8 cellular contexts compared by ENCODE assay signal in the genomic region with DNA sequence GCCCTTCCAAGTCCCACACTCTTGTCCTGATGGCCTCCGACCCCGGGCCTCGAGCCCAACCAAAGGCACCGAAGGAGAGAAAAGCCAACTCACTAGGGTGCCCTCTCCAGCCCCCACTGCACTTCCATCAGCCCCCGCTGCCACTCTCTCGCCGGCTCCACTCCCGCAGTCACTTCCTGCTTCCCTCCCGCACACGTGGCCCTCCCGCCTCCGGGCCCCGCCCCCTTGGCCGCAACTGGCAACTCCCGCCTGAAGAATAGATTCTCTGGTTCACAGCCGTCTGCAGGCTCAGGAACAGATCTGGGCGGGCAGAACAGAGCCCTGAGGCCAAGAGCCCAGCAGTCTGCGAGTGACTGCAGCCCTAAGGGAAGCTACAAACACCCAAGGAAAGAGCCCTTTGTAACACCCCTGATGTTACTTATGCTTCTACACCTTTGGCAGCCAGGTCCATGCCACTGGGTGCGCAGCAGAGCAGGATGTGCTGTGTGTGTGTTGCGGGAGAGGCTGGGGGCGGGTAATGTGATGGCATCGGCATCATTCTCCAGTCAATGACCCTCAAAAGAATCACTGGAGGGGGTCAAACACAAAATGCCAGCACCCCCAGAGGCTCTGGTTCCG. TPM values are rescaled to one million over a fixed set of nuclear protein-coding genes. Genes with fewer than 3 reads are reported as not detected.
DNase-seq lines count a peak whose midpoint lies in the region; ATAC-seq and TF ChIP-seq lines count a peak whose summit lies in the region.

A gene with protein sequence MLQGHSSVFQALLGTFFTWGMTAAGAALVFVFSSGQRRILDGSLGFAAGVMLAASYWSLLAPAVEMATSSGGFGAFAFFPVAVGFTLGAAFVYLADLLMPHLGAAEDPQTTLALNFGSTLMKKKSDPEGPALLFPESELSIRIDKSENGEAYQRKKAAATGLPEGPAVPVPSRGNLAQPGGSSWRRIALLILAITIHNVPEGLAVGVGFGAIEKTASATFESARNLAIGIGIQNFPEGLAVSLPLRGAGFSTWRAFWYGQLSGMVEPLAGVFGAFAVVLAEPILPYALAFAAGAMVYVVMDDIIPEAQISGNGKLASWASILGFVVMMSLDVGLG (minus strand): TSS at position 171 of the 618 bp plus-strand sequence. CDS start 3,924 bp downstream, outside the sequence.

- DNase-seq in GM04503 (ENCODE audit: low read depth) (peak; percentile 65), HFF-Myc (ENCODE audit: extremely low read depth, low read depth) (peak; percentile 73), NAMALWA (ENCODE audit: low spot score) (peak; percentile 95), SK-N-SH (peak; percentile 96), glomerular endothelial cell (ENCODE audit: extremely low read depth, low read depth, low spot score) (peak; percentile 31), omental fat pad (ENCODE audit: low spot score) (peak; percentile 69), testis (peak; percentile 96)
- peak; percentile 93 for DNase-seq in activated naive CD4-positive, alpha-beta T cell treated with anti-CD3 and anti-CD28 coated beads, Interleukin-2, amount 50 U/mL, for 16 hours

- intact Hi-C loops in testis (cut with DNase I; ENCODE audit: low total_unique reads), result no loop called here

- no peaks in the 10 kb centered on the region for H3K9me2 ChIP-seq in SK-N-SH

- peak; percentile 25 for TF ChIP-seq RAD21 in SK-N-SH (IDR thresholded peaks at IDR 0.05; ENCODE audit: low read length)

- peak within 1 kb of the TSS in 1 of 2 experiments; percentile 60; a peak in 1 of 4 replicates for H3K27ac ChIP-seq in SK-N-SH (ENCODE audit: low read depth in 2 of 2, low read length in 1 of 2)
- H3K27ac ChIP-seq in testis, result peak within 1 kb of the TSS; percentile 33 to 54

- H3K4me3 ChIP-seq in HFF-Myc (replicated peaks; ENCODE audit: low read depth, low read length), result peak within 1 kb of the TSS; percentile 49
- H3K4me3 ChIP-seq in SK-N-SH (ENCODE audit: low read depth in 2 of 2, low read length in 1 of 2), result peak within 1 kb of the TSS; percentile 64 to 74
- peak within 1 kb of the TSS; percentile 58 to 70 for H3K4me3 ChIP-seq in testis

- no peaks in the 10 kb centered on the region for H4K20me1 ChIP-seq in SK-N-SH (ENCODE audit: insufficient read depth)

- H3K36me3 ChIP-seq in SK-N-SH (replicated peaks in 1 of 2; ENCODE audit: control insufficient read depth in 1 of 2, insufficient read depth in 2 of 2, low read length in 1 of 2) (no peaks in the 10 kb centered on the region), testis (ENCODE audit: low read depth, missing control alignments) (no peaks in the 10 kb centered on the region)

- H3K9ac ChIP-seq in SK-N-SH, result peak within 1 kb of the TSS; percentile 57

- H3F3A ChIP-seq in SK-N-SH (replicated peaks; ENCODE audit: insufficient read depth), result no peaks in the 10 kb centered on the region

- peak within 1 kb of the TSS; percentile 85 for H2AFZ ChIP-seq in SK-N-SH (ENCODE audit: low read depth)

- H3K27me3 ChIP-seq in SK-N-SH (ENCODE audit: insufficient read depth) (no peaks in the 10 kb centered on the region), testis (no peaks in the 10 kb centered on the region)

- TF ChIP-seq CTCF in HFF-Myc (IDR thresholded peaks at IDR 0.05; ENCODE audit: low read depth, low read length, missing control alignments), result no peak
- no peak for TF ChIP-seq CTCF in SK-N-SH (IDR thresholded peaks at IDR 0.05)
- TF ChIP-seq CTCF in omental fat pad (IDR thresholded peaks at IDR 0.05), result no peak
- peak in 1 of 3 experiments; percentile 18 for TF ChIP-seq CTCF in testis (IDR thresholded peaks at IDR 0.05)

- H3K4me2 ChIP-seq in SK-N-SH, result peak within 1 kb of the TSS; percentile 89

- peak; percentile 95 for ATAC-seq in omental fat pad (ENCODE audit: low FRiP score)

- H3K79me2 ChIP-seq in SK-N-SH (ENCODE audit: insufficient read depth), result 0 out of 2 replicates have a peak, but pooled peaks cover 7% of the 10 kb centered on the region

- peak in 1 of 2 experiments; percentile 39; a peak in 1 of 4 replicates for TF ChIP-seq EP300 in SK-N-SH (IDR thresholded peaks at IDR 0.05; ENCODE audit: borderline replicate concordance in 1 of 2, low read depth in 1 of 2, low read length in 1 of 2)

- H3K9me3 ChIP-seq in SK-N-SH (no peaks in the 10 kb centered on the region), testis (no peaks in the 10 kb centered on the region)

- TF ChIP-seq POLR2A in testis (IDR thresholded peaks at IDR 0.05), result no peak

- CTCF ChIA-PET in SK-N-SH (lab: Yijun Ruan, JAX), result interaction anchor here (0.7 to 3.2 kb wide), 7 partner anchors 49 to 1107 kb away, joined by 3 to 8 read pairs (median 5); no protein-coding TSS in a partner anchor

- POLR2A ChIA-PET in SK-N-SH (lab: Yijun Ruan, JAX), result no interaction called here

- H3K4me1 ChIP-seq in SK-N-SH (ENCODE audit: control insufficient read depth in 1 of 2, insufficient read depth in 2 of 2, low read depth in 1 of 2, low read length in 1 of 2) (peaks cover 3 to 10% of the 10 kb centered on the region in 2 experiments; a peak in 2 of 4 replicates), testis (peaks cover 10% of the 10 kb centered on the region)

- WGBS in SK-N-SH (ENCODE audit: low lambda C conversion rate), result 19% methylated on average over 23 of the region's 23 CpGs
- 6 to 9% methylated on average over 19 to 23 of the region's 23 CpGs for WGBS in testis, 2 donors

TF ChIP-seq in SK-N-SH, 30 proteins besides CTCF, POLR2A, EP300 and RAD21 (continues in another document):
- peak; percentile 51 for TF ChIP-seq GABPA (IDR thresholded peaks at IDR 0.05; ENCODE audit: low read depth)
- TF ChIP-seq RFX5 (IDR thresholded peaks at IDR 0.05; ENCODE audit: low read length), result peak; percentile 51; the same call in 1 of the 2 replicates
- TF ChIP-seq FOXJ3 (CRISPR knock-in tag; IDR thresholded peaks at IDR 0.05), result 0 out of 2 replicates have a peak, but pooled peaks have one; percentile 30
- TF ChIP-seq SIN3A (IDR thresholded peaks at IDR 0.05; ENCODE audit: borderline replicate concordance, low read depth, low read length), result peak; percentile 98
- TF ChIP-seq TCF12 (IDR thresholded peaks at IDR 0.05), result peak; percentile 54; the same call in 1 of the 2 replicates
- peak; percentile 80 for TF ChIP-seq TAF1 (IDR thresholded peaks at IDR 0.05; ENCODE audit: borderline replicate concordance, low read depth, low read length)
- no peak for TF ChIP-seq FOSL2 (IDR thresholded peaks at IDR 0.05; ENCODE audit: borderline replicate concordance, low read depth)
- TF ChIP-seq YY1 (IDR thresholded peaks at IDR 0.05; ENCODE audit: low read depth), result no peak
- TF ChIP-seq JUND (IDR thresholded peaks at IDR 0.05), result no peak
- no peak for TF ChIP-seq EZH2phosphoT487 (IDR thresholded peaks at IDR 0.05; ENCODE audit: borderline replicate concordance, low read depth)
- TF ChIP-seq, protein P1, sequence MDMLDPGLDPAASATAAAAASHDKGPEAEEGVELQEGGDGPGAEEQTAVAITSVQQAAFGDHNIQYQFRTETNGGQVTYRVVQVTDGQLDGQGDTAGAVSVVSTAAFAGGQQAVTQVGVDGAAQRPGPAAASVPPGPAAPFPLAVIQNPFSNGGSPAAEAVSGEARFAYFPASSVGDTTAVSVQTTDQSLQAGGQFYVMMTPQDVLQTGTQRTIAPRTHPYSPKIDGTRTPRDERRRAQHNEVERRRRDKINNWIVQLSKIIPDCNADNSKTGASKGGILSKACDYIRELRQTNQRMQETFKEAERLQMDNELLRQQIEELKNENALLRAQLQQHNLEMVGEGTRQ (IDR thresholded peaks at IDR 0.05; ENCODE audit: borderline replicate concordance, low read depth, low read length), result peak; percentile 75
- TF ChIP-seq, protein P2, sequence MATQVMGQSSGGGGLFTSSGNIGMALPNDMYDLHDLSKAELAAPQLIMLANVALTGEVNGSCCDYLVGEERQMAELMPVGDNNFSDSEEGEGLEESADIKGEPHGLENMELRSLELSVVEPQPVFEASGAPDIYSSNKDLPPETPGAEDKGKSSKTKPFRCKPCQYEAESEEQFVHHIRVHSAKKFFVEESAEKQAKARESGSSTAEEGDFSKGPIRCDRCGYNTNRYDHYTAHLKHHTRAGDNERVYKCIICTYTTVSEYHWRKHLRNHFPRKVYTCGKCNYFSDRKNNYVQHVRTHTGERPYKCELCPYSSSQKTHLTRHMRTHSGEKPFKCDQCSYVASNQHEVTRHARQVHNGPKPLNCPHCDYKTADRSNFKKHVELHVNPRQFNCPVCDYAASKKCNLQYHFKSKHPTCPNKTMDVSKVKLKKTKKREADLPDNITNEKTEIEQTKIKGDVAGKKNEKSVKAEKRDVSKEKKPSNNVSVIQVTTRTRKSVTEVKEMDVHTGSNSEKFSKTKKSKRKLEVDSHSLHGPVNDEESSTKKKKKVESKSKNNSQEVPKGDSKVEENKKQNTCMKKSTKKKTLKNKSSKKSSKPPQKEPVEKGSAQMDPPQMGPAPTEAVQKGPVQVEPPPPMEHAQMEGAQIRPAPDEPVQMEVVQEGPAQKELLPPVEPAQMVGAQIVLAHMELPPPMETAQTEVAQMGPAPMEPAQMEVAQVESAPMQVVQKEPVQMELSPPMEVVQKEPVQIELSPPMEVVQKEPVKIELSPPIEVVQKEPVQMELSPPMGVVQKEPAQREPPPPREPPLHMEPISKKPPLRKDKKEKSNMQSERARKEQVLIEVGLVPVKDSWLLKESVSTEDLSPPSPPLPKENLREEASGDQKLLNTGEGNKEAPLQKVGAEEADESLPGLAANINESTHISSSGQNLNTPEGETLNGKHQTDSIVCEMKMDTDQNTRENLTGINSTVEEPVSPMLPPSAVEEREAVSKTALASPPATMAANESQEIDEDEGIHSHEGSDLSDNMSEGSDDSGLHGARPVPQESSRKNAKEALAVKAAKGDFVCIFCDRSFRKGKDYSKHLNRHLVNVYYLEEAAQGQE (IDR thresholded peaks at IDR 0.05; ENCODE audit: low read depth, low read length), result peak; percentile 59; the same call in 1 of the 2 replicates
- TF ChIP-seq ELF1 (IDR thresholded peaks at IDR 0.05), result peak; percentile 98
- TF ChIP-seq NRF1 (IDR thresholded peaks at IDR 0.05; ENCODE audit: low read depth, low read length), result no peak
- no peak for TF ChIP-seq GATA2 (CRISPR knock-in tag; IDR thresholded peaks at IDR 0.05)
- TF ChIP-seq, protein P3, sequence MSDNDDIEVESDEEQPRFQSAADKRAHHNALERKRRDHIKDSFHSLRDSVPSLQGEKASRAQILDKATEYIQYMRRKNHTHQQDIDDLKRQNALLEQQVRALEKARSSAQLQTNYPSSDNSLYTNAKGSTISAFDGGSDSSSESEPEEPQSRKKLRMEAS (IDR thresholded peaks at IDR 0.05; ENCODE audit: low read depth), result peak; percentile 99
- peak; percentile 100 for TF ChIP-seq MXI1 (IDR thresholded peaks at IDR 0.05; ENCODE audit: low read depth, low read length)

RNA-seq across cellular contexts. Expression of the gene that starts here (rescaled TPM):
- polyA plus RNA-seq in SK-N-SH (2012; rRNA removed), result 23.5 and 23.7 TPM in 2 replicates
- 18.3 and 21.7 TPM in 2 replicates for polyA plus RNA-seq in SK-N-SH (2012; cell fraction: cytosol; rRNA removed)
- polyA plus RNA-seq in SK-N-SH (2012; cell fraction: nucleus; rRNA removed), result 17.8 and 21.7 TPM in 2 replicates
- total RNA-seq in glomerular endothelial cell, result 5.8 and 17.7 TPM in 2 replicates
- 10 to 100 TPM; 18.8 to 42.4 (median 31.3) TPM for total RNA-seq in omental fat pad
- 10 to 100 TPM; 18.0 to 18.6 TPM for total RNA-seq in testis
- 11.4 TPM for polyA plus RNA-seq in testis (ENCODE audit: insufficient read depth, low read depth, low replicate concordance)

Comparison
In these comparisons a context has a peak if more than half of its experiments do, and no peak if none do; other contexts are left out.
1. DNase-seq: peak in every context shown above with its lines; median percentile 96 in SK-N-SH; 96 in testis; 95 in NAMALWA; 93 in activated naive CD4-positive, alpha-beta T cell treated with anti-CD3 and anti-CD28 coated beads, Interleukin-2, amount 50 U/mL, for 16 hours; 73 in HFF-Myc; 69 in omental fat pad; 65 in GM04503; 31 in glomerular endothelial cell.